In the genomic region with DNA sequence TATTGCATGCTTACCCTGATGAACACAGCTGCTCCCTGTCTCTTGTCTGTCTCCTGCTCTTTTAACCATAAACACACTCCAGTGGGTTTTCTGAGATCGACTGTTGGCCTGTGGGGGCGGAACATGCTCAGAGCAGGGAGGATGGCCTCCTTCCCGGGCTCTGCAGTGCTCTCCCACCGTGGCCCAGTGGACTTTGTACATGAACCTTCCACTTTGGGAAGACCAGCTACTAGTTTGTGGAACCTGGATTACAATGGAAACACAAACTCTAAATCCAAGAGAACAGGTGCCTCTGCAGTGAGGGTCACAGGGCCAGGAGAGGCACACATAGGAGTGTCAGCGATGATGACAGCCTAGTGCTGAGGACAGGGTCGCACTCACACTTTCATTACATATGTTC, we compare ENCODE assay signal across 24 cellular contexts. TPM values are rescaled to one million over a fixed set of nuclear protein-coding genes. Genes with fewer than 3 reads are reported as not detected.
DNase-seq lines count a peak whose midpoint lies in the region; ATAC-seq and TF ChIP-seq lines count a peak whose summit lies in the region.
"Had no signal": no experiment of that assay in that cellular context is flagged by ENCODE, and none has a peak within 500 bp of the region (broad histone marks: within the 10 kb centered on the region; RNA-seq: fewer than 3 reads in every experiment).

No MANE protein-coding gene starts in this region.

- intact Hi-C loops in MCF 10A (cut with micrococcal nuclease): no loop called here
- intact Hi-C loops in breast epithelium (cut with DNase I; ENCODE audit: low total_unique reads): no loop called here
- intact Hi-C loops in posterior vena cava (cut with DNase I): no loop called here

- no peak for ATAC-seq in T-helper 17 cell
- no peak for ATAC-seq in GM21381 (IDR thresholded peaks at IDR 0.05; ENCODE audit: unreplicated experiment)
- ATAC-seq: gastroesophageal sphincter, GM23338 had no signal

- WGBS in hepatocyte (ENCODE audit: low lambda C conversion rate, missing lambda C conversion rate): 62% methylated on average over 6 of the region's 6 CpGs

- H3K27ac Mint-ChIP-seq in MCF 10A (ENCODE audit: low read depth, unreplicated experiment) (peak overlapping the region; percentile 35), T-helper 17 cell (peak overlapping the region; percentile 83)
- H3K27ac Mint-ChIP-seq: activated CD4-positive, alpha-beta T cell treated with anti-CD3 and anti-CD28 coated beads, Interleukin-2, amount 10 ng/mL, durations not matched to agents 24 days and 14 days; activated naive CD4-positive, alpha-beta T cell treated with anti-CD3 and anti-CD28 coated beads, Interleukin-2, amount 50 U/mL, for 24 hours had no signal

- DNase-seq in MCF 10A (ENCODE audit: unreplicated experiment) (no peak), breast epithelium (ENCODE audit: low spot score in 2 of 2) (no peak), T-helper 17 cell (no peak), hepatocyte (ENCODE audit: low spot score) (no peak), posterior vena cava (ENCODE audit: low spot score) (peak; percentile 36), AG20443 (ENCODE audit: low spot score) (no peak), SKM-1 treated with dmso at 0.1 percent for 144 hours (lab: John Stamatoyannopoulos, UW; ENCODE audit: unreplicated experiment) (no peak)
- DNase-seq: activated CD4-positive, alpha-beta T cell treated with anti-CD3 and anti-CD28 coated beads, Interleukin-2, amount 10 ng/mL, durations not matched to agents 24 days and 14 days; C1 segment of cervical spinal cord; DMS53; effector CD8-positive, alpha-beta T cell; GF-D8; KG1; left colon; MV-4-11; NCI-H1694; NCI-H69; SHP77 treated with DMSO at 0.1 percent for 48 hours; testis had no signal

- H3K36me3 Mint-ChIP-seq in MCF 10A (ENCODE audit: insufficient read depth, unreplicated experiment) (peaks cover 51% of the 10 kb centered on the region), T-helper 17 cell (ENCODE audit: low read depth) (peaks cover 3% of the 10 kb centered on the region)

- H3K36me3 ChIP-seq in breast epithelium: no peaks in the 10 kb centered on the region
- H3K36me3 ChIP-seq in hepatocyte (replicated peaks; ENCODE audit: insufficient read depth, low read depth): no peaks in the 10 kb centered on the region

- H3K27me3 ChIP-seq in breast epithelium (no peaks in the 10 kb centered on the region), hepatocyte (no peaks in the 10 kb centered on the region)
- H3K27me3 ChIP-seq: esophagus muscularis mucosa, gastroesophageal sphincter, testis had no signal

- H3K27me3 Mint-ChIP-seq in MCF 10A (ENCODE audit: insufficient read depth, unreplicated experiment): no peaks in the 10 kb centered on the region
- no peaks in the 10 kb centered on the region for H3K27me3 Mint-ChIP-seq in T-helper 17 cell
- H3K27me3 Mint-ChIP-seq: activated CD4-positive, alpha-beta T cell treated with anti-CD3 and anti-CD28 coated beads, Interleukin-2, amount 10 ng/mL, durations not matched to agents 24 days and 14 days; activated naive CD4-positive, alpha-beta T cell treated with anti-CD3 and anti-CD28 coated beads, Interleukin-2, amount 50 U/mL, for 24 hours had no signal

- H3K9me2 ChIP-seq in hepatocyte (replicated peaks; ENCODE audit: insufficient read depth): no peaks in the 10 kb centered on the region

- H3K9me3 Mint-ChIP-seq in MCF 10A (ENCODE audit: unreplicated experiment): no peaks in the 10 kb centered on the region
- H3K9me3 Mint-ChIP-seq: activated CD4-positive, alpha-beta T cell treated with anti-CD3 and anti-CD28 coated beads, Interleukin-2, amount 10 ng/mL, durations not matched to agents 24 days and 14 days; activated naive CD4-positive, alpha-beta T cell treated with anti-CD3 and anti-CD28 coated beads, Interleukin-2, amount 50 U/mL, for 24 hours had no signal

- H3K9me3 ChIP-seq in breast epithelium (no peaks in the 10 kb centered on the region), T-helper 17 cell (ENCODE audit: control insufficient read depth, low read length, poor library complexity, severe bottlenecking) (no peaks in the 10 kb centered on the region), hepatocyte (ENCODE audit: low read depth) (no peaks in the 10 kb centered on the region)
- H3K9me3 ChIP-seq: gastroesophageal sphincter, testis had no signal

- POLR2A ChIA-PET in MCF 10A (lab: Yijun Ruan, JAX): interaction anchor here (0.7 to 2.7 kb wide), 7 partner anchors 9 to 168 kb away, joined by 3 to 9 read pairs (median 4); no protein-coding TSS in a partner anchor

- TF ChIP-seq POLR2A in breast epithelium (IDR thresholded peaks at IDR 0.05): no peak

- H3K4me1 ChIP-seq in breast epithelium (no peaks in the 10 kb centered on the region), hepatocyte (ENCODE audit: insufficient read depth) (peaks cover 11% of the 10 kb centered on the region)

- peaks cover 4% of the 10 kb centered on the region for H3K79me2 ChIP-seq in hepatocyte

- no peak overlapping the region for H3K4me3 Mint-ChIP-seq in MCF 10A (ENCODE audit: unreplicated experiment)
- no peak overlapping the region for H3K4me3 Mint-ChIP-seq in T-helper 17 cell
- H3K4me3 Mint-ChIP-seq: activated CD4-positive, alpha-beta T cell treated with anti-CD3 and anti-CD28 coated beads, Interleukin-2, amount 10 ng/mL, durations not matched to agents 24 days and 14 days; activated naive CD4-positive, alpha-beta T cell treated with anti-CD3 and anti-CD28 coated beads, Interleukin-2, amount 50 U/mL, for 24 hours; GM23338 had no signal

- no peaks in the 10 kb centered on the region for H4K20me1 ChIP-seq in hepatocyte (ENCODE audit: insufficient read depth, poor library complexity, severe bottlenecking)

- H3K27ac ChIP-seq in breast epithelium: no peak overlapping the region
- peak overlapping the region; percentile 34 for H3K27ac ChIP-seq in hepatocyte
- H3K27ac ChIP-seq: esophagus muscularis mucosa, gastroesophageal sphincter, testis had no signal

- peaks cover 14% of the 10 kb centered on the region for H3K4me1 Mint-ChIP-seq in MCF 10A (ENCODE audit: insufficient read depth, unreplicated experiment)
- H3K4me1 Mint-ChIP-seq in T-helper 17 cell: peaks cover 41% of the 10 kb centered on the region

- no TSS peak for BruUV-seq in MCF 10A (replicated peaks; lab: Mats Ljungman, UMichigan)

- no peak overlapping the region for H2AFZ ChIP-seq in hepatocyte
- H2AFZ ChIP-seq: GM23338 had no signal

- CTCF ChIA-PET in MCF 10A (lab: Yijun Ruan, JAX): interaction anchor here (1.4 kb wide), 2 partner anchors 17 to 105 kb away, joined by 7 to 8 read pairs; no protein-coding TSS in a partner anchor

- no peak overlapping the region for H3K4me3 ChIP-seq in breast epithelium
- no peak overlapping the region for H3K4me3 ChIP-seq in hepatocyte
- H3K4me3 ChIP-seq: esophagus muscularis mucosa, gastroesophageal sphincter, GM23338, testis had no signal

- TF ChIP-seq CTCF in MCF 10A (IDR thresholded peaks at IDR 0.05; ENCODE audit: unreplicated experiment): no peak
- TF ChIP-seq CTCF in breast epithelium (IDR thresholded peaks at IDR 0.05): no peak
- TF ChIP-seq CTCF in hepatocyte (IDR thresholded peaks at IDR 0.05; ENCODE audit: poor library complexity): no peak

- H3K4me2 ChIP-seq in hepatocyte: no peak overlapping the region
- H3K4me2 ChIP-seq: GM23338 had no signal

RNA-seq across cellular contexts. Expression of gene KLF13, which starts 56.5 kb away (rescaled TPM):
- total RNA-seq in MCF 10A (2022): 83.1 and 110 TPM in 2 replicates
- 10 to 100 TPM; 26.3 to 52.2 (median 28.2) TPM for total RNA-seq in breast epithelium
- total RNA-seq in T-helper 17 cell: 100 to 1,000 TPM; 184 to 226 TPM
- total RNA-seq in hepatocyte: 35.4 and 51.2 TPM in 2 replicates
- 27.3 and 32.7 TPM in 2 replicates for polyA plus RNA-seq in hepatocyte
- 10 to 100 TPM; 49.6 to 97.8 TPM for total RNA-seq in posterior vena cava
